ENCODE assay signal across 29 cellular contexts in genomic region chr17:82408938-82409318, GRCh38. TPM values are rescaled to one million over a fixed set of nuclear protein-coding genes. Genes with fewer than 3 reads are reported as not detected.
"Had no signal": no experiment of that assay in that cellular context is flagged by ENCODE, and none has a peak within 500 bp of the region (broad histone marks: within the 10 kb centered on the region; RNA-seq: fewer than 3 reads in every experiment).

No MANE protein-coding gene starts in this region.

- H3K4me3 Mint-ChIP-seq: neural progenitor cell had no signal

- H3K36me3 ChIP-seq: neural progenitor cell, ovary, transverse colon had no signal

- H3K27ac ChIP-seq: dorsolateral prefrontal cortex, left lung, neural progenitor cell, ovary, psoas muscle, suprapubic skin, transverse colon had no signal

- H3K27me3 Mint-ChIP-seq: stimulated activated naive CD8-positive, alpha-beta T cell treated with anti-CD3 and anti-CD28 coated beads, Interleukin-15, amount 100 ng/mL, for 72 hours had no signal

- DNase-seq: dorsolateral prefrontal cortex; effector CD4-positive, alpha-beta T cell; head of caudate nucleus; left cardiac atrium; left lung; mesendoderm; midbrain; nucleus accumbens; ovary; psoas muscle; right cardiac atrium; small intestine; stimulated activated CD4-positive, alpha-beta T cell treated with anti-CD3 and anti-CD28 coated beads, Interleukin-15, amount 100 ng/mL, for 24 hours; stimulated activated CD4-positive, alpha-beta T cell treated with anti-CD3 and anti-CD28 coated beads, Interleukin-2, amount 100 ng/mL, for 48 hours; stimulated activated naive CD4-positive, alpha-beta T cell; stimulated activated naive CD8-positive, alpha-beta T cell treated with anti-CD3 and anti-CD28 coated beads, Interleukin-15, amount 100 ng/mL, for 72 hours; transverse colon had no signal

- H3K9me3 Mint-ChIP-seq: nephron; neural progenitor cell; stimulated activated naive CD8-positive, alpha-beta T cell treated with anti-CD3 and anti-CD28 coated beads, Interleukin-15, amount 100 ng/mL, for 72 hours had no signal

- H3K27me3 ChIP-seq: dorsolateral prefrontal cortex, left lung, neural progenitor cell, ovary, suprapubic skin, transverse colon had no signal

- H2AFZ ChIP-seq: neural progenitor cell had no signal

- H3K9me3 ChIP-seq: left lung, ovary, psoas muscle, suprapubic skin, transverse colon had no signal

- H3K4me1 Mint-ChIP-seq: neural progenitor cell had no signal

- ATAC-seq: left cardiac atrium; left lung; psoas muscle; right cardiac atrium; stimulated activated naive CD8-positive, alpha-beta T cell treated with anti-CD3 and anti-CD28 coated beads, Interleukin-15, amount 100 ng/mL, for 72 hours had no signal

- H3K4me3 ChIP-seq: dorsolateral prefrontal cortex, left lung, neural progenitor cell, ovary, psoas muscle, suprapubic skin, transverse colon had no signal

- H3K9ac ChIP-seq: neural progenitor cell had no signal

- H3K27ac Mint-ChIP-seq: nephron; stimulated activated naive CD8-positive, alpha-beta T cell treated with anti-CD3 and anti-CD28 coated beads, Interleukin-15, amount 100 ng/mL, for 72 hours had no signal

- H3K4me2 ChIP-seq: neural progenitor cell had no signal

- H3K4me1 ChIP-seq: left lung, neural progenitor cell, suprapubic skin, transverse colon had no signal

RNA-seq across cellular contexts. Expression of gene UTS2R, which starts 37.4 kb away (rescaled TPM):
- total RNA-seq: cerebellum, fibroblast of villous mesenchyme, frontal cortex, glomerular endothelial cell, left lung, lower leg skin, lung microvascular endothelial cell, ovary, suprapubic skin, ureter had no signal
- polyA plus RNA-seq: esophagus, keratinocyte, ovary, small intestine had no signal
